2 cellular contexts compared by ENCODE assay signal in the genomic region with DNA sequence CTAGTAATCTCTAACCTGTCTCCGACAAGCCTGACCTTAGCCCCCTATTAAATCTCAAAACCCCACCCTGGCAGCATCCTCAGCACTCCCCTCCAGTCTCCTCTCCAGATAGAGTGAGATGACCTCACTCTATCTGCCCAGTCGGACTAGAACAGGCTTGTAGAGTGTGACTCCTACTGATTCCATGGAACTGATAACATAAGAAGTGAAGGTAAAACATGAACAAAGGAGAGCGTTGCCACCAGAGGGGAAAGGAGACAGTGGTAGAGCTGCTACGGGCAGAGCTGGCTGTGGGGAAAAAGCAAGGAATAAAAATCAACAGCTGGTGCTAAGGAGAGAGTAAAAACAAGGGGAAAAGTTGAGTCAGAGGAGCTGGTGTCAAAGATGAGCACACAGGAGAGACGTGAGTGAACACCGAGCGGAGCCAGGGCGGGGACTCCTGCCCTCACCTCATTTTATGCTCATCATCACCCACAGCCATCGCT.
TF ChIP-seq lines count a peak whose summit lies in the region.

No MANE protein-coding gene starts in this region.

TF ChIP-seq in SK-N-SH treated with all-trans-retinoic acid at 6 μM for 48 hours, 23 proteins besides CTCF, POLR2A, EP300 and RAD21 (continued from another document):
- TF ChIP-seq BACH2 (CRISPR knock-in tag; IDR thresholded peaks at IDR 0.05; ENCODE audit: borderline replicate concordance) (no peak), ESRRG (CRISPR knock-in tag; IDR thresholded peaks at IDR 0.05) (no peak), ZFP30 (CRISPR knock-in tag; IDR thresholded peaks at IDR 0.05) (no peak), ZNF70 (CRISPR knock-in tag; IDR thresholded peaks at IDR 0.05) (no peak), ZC3H10 (CRISPR knock-in tag; IDR thresholded peaks at IDR 0.05) (no peak), ZNF565 (CRISPR knock-in tag; conservative IDR thresholded peaks at IDR 0.05; ENCODE audit: low read depth) (no peak), ZNF8 (CRISPR knock-in tag; IDR thresholded peaks at IDR 0.05) (no peak), TCF4 (CRISPR knock-in tag; IDR thresholded peaks at IDR 0.05; ENCODE audit: borderline replicate concordance) (no peak), ARNTL (CRISPR knock-in tag; IDR thresholded peaks at IDR 0.05; ENCODE audit: borderline replicate concordance, low read depth) (no peak), ZFP3 (CRISPR knock-in tag; IDR thresholded peaks at IDR 0.05) (no peak), RARB (CRISPR knock-in tag; IDR thresholded peaks at IDR 0.05) (no peak), TOX (CRISPR knock-in tag; IDR thresholded peaks at IDR 0.05; ENCODE audit: borderline replicate concordance) (no peak)
- TF ChIP-seq, protein P1, sequence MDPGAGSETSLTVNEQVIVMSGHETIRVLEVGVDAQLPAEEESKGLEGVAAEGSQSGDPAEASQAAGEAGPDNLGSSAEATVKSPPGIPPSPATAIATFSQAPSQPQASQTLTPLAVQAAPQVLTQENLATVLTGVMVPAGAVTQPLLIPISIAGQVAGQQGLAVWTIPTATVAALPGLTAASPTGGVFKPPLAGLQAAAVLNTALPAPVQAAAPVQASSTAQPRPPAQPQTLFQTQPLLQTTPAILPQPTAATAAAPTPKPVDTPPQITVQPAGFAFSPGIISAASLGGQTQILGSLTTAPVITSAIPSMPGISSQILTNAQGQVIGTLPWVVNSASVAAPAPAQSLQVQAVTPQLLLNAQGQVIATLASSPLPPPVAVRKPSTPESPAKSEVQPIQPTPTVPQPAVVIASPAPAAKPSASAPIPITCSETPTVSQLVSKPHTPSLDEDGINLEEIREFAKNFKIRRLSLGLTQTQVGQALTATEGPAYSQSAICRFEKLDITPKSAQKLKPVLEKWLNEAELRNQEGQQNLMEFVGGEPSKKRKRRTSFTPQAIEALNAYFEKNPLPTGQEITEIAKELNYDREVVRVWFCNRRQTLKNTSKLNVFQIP (CRISPR knock-in tag; IDR thresholded peaks at IDR 0.05; ENCODE audit: borderline replicate concordance, low read depth), result no peak
- TF ChIP-seq, protein P2, sequence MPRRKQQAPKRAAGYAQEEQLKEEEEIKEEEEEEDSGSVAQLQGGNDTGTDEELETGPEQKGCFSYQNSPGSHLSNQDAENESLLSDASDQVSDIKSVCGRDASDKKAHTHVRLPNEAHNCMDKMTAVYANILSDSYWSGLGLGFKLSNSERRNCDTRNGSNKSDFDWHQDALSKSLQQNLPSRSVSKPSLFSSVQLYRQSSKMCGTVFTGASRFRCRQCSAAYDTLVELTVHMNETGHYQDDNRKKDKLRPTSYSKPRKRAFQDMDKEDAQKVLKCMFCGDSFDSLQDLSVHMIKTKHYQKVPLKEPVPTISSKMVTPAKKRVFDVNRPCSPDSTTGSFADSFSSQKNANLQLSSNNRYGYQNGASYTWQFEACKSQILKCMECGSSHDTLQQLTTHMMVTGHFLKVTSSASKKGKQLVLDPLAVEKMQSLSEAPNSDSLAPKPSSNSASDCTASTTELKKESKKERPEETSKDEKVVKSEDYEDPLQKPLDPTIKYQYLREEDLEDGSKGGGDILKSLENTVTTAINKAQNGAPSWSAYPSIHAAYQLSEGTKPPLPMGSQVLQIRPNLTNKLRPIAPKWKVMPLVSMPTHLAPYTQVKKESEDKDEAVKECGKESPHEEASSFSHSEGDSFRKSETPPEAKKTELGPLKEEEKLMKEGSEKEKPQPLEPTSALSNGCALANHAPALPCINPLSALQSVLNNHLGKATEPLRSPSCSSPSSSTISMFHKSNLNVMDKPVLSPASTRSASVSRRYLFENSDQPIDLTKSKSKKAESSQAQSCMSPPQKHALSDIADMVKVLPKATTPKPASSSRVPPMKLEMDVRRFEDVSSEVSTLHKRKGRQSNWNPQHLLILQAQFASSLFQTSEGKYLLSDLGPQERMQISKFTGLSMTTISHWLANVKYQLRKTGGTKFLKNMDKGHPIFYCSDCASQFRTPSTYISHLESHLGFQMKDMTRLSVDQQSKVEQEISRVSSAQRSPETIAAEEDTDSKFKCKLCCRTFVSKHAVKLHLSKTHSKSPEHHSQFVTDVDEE (CRISPR knock-in tag; IDR thresholded peaks at IDR 0.05), result no peak

TF ChIP-seq in SK-N-SH, 30 proteins besides CTCF, POLR2A, EP300 and RAD21 (continued from another document):
- TF ChIP-seq, protein P3, sequence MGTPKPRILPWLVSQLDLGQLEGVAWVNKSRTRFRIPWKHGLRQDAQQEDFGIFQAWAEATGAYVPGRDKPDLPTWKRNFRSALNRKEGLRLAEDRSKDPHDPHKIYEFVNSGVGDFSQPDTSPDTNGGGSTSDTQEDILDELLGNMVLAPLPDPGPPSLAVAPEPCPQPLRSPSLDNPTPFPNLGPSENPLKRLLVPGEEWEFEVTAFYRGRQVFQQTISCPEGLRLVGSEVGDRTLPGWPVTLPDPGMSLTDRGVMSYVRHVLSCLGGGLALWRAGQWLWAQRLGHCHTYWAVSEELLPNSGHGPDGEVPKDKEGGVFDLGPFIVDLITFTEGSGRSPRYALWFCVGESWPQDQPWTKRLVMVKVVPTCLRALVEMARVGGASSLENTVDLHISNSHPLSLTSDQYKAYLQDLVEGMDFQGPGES (IDR thresholded peaks at IDR 0.05; ENCODE audit: low read depth, low read length), result no peak
- TF ChIP-seq FOXM1 (IDR thresholded peaks at IDR 0.05; ENCODE audit: low read depth), result no peak
- TF ChIP-seq FOSL2 (IDR thresholded peaks at IDR 0.05; ENCODE audit: borderline replicate concordance, low read depth), result no peak
- TF ChIP-seq, protein P4, sequence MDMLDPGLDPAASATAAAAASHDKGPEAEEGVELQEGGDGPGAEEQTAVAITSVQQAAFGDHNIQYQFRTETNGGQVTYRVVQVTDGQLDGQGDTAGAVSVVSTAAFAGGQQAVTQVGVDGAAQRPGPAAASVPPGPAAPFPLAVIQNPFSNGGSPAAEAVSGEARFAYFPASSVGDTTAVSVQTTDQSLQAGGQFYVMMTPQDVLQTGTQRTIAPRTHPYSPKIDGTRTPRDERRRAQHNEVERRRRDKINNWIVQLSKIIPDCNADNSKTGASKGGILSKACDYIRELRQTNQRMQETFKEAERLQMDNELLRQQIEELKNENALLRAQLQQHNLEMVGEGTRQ (IDR thresholded peaks at IDR 0.05; ENCODE audit: borderline replicate concordance, low read depth, low read length), result no peak
